1 cellular context compared by ENCODE assay signal in genomic region chrX:11952176-11952720, GRCh38.
TF ChIP-seq lines count a peak whose summit lies in the region.

No MANE protein-coding gene starts in this region.

TF ChIP-seq in A549, 52 proteins besides CTCF, POLR2A, EP300 and RAD21 (continued from another document):
- TF ChIP-seq REST (IDR thresholded peaks at IDR 0.05): no peak
- TF ChIP-seq MAFK (IDR thresholded peaks at IDR 0.05; ENCODE audit: partially characterized antibody): no peak
- TF ChIP-seq NR3C1 (IDR thresholded peaks at IDR 0.05): no peak
- TF ChIP-seq TFCP2L1 (CRISPR knock-in tag; IDR thresholded peaks at IDR 0.05): no peak
- no peak for TF ChIP-seq RCOR1 (IDR thresholded peaks at IDR 0.05; ENCODE audit: low read depth, low read length)
- no peak for TF ChIP-seq RARB (CRISPR knock-in tag; IDR thresholded peaks at IDR 0.05)
- TF ChIP-seq ZFP36 (IDR thresholded peaks at IDR 0.05; ENCODE audit: borderline replicate concordance, partially characterized antibody): no peak
